ENCODE assay signal across 8 cellular contexts in the genomic region with DNA sequence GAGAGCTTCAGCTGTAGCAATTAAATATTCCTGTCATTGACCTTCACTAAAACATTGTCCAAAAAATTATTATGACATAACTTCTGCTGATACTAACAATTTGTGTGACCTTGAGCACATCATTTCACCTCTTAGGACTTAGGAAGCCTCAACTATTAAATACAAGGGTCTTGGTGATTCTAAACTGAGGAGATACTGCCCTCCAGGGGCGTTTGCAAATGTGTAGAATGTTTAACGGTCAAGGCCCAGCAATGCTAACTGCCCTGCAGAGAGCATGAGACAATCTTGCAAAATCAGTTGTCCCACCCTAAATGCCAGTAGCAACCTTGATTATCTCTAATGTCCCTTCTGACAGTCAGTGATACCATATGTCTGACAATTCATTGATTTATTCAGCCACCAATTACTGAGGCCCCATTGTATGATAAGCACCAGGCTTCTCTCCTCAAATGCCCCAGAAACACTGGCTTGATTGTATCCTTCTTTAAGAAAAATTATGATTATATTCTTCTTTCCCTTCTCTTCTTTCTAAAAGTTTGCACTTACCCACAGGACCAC.
DNase-seq lines count a peak whose midpoint lies in the region; ATAC-seq and TF ChIP-seq lines count a peak whose summit lies in the region.

No MANE protein-coding gene starts in this region.

- no peaks in the 10 kb centered on the region for H3F3A ChIP-seq in PC-3 (ENCODE audit: low read length, unreplicated experiment)

- H3K36me3 ChIP-seq in A673 (ENCODE audit: insufficient read depth, low read length, poor library complexity, severe bottlenecking) (no peaks in the 10 kb centered on the region), PC-3 (ENCODE audit: low read depth, low read length) (no peaks in the 10 kb centered on the region), heart right ventricle (no peaks in the 10 kb centered on the region)

- DNase-seq in A673 (ENCODE audit: low spot score) (peak; percentile 68), PC-3 (peak; percentile 27), heart right ventricle (no peak), UCSD-AML1 (lab: John Stamatoyannopoulos, UW; ENCODE audit: unreplicated experiment) (no peak), NCI-H226 (no peak)

- H3K79me2 ChIP-seq in PC-3 (ENCODE audit: low read length): no peaks in the 10 kb centered on the region

- 10 to 13% methylated on average over 2 of the region's 2 CpGs for WGBS in heart right ventricle, 2 donors

- no peak overlapping the region for H3K4me3 ChIP-seq in A673 (ENCODE audit: low read depth, low read length, poor library complexity, severe bottlenecking)
- H3K4me3 ChIP-seq in PC-3 (ENCODE audit: low read length): no peak overlapping the region
- no peak overlapping the region for H3K4me3 ChIP-seq in heart right ventricle

- H3K27ac ChIP-seq in A673 (ENCODE audit: low read depth, low read length, poor library complexity, severe bottlenecking): no peak overlapping the region
- H3K27ac ChIP-seq in PC-3 (ENCODE audit: low read length): no peak overlapping the region
- H3K27ac ChIP-seq in heart right ventricle: no peak overlapping the region

- no peak overlapping the region for H3K9ac ChIP-seq in PC-3 (ENCODE audit: low read length)

- BruUV-seq in A673 (replicated peaks; lab: Mats Ljungman, UMichigan) (no TSS peak), PC-3 (replicated peaks; lab: Mats Ljungman, UMichigan) (no TSS peak)

- no peaks in the 10 kb centered on the region for H3K9me2 ChIP-seq in PC-3 (replicated peaks; ENCODE audit: low read length)

- no peak overlapping the region for H2AFZ ChIP-seq in PC-3 (ENCODE audit: low read length)

- ATAC-seq in GM21529 (IDR thresholded peaks at IDR 0.05; ENCODE audit: unreplicated experiment): peak; percentile 76
- peak; percentile 46; the same call in 1 of the 2 replicates for ATAC-seq in PC-3
- peak in 6 of 8 donors; percentile 61 to 83 (median 72) for ATAC-seq in heart right ventricle
- ATAC-seq in GM19023 (IDR thresholded peaks at IDR 0.05; ENCODE audit: unreplicated experiment): no peak
- ATAC-seq in GM21390 (IDR thresholded peaks at IDR 0.05; ENCODE audit: unreplicated experiment): no peak

- CTCF ChIA-PET in A673 (lab: Charles Lee) (interaction anchor here (0.6 to 1.1 kb wide), 3 partner anchors 288 to 423 kb away, joined by 3 read pairs; no protein-coding TSS in a partner anchor), PC-3 (lab: Charles Lee) (interaction anchor here (0.7 kb wide), 1 partner anchor 847 kb away, joined by 4 read pairs; no protein-coding TSS in a partner anchor)

- H3K9me3 ChIP-seq in A673 (ENCODE audit: low read depth, low read length, poor library complexity, severe bottlenecking): no peaks in the 10 kb centered on the region
- H3K9me3 ChIP-seq in PC-3 (ENCODE audit: low read length): no peaks in the 10 kb centered on the region
- no peaks in the 10 kb centered on the region for H3K9me3 ChIP-seq in heart right ventricle

- POLR2A ChIA-PET in A673 (lab: Charles Lee; ENCODE audit: low non-redundant PET): no interaction called here
- POLR2A ChIA-PET in PC-3 (lab: Charles Lee; ENCODE audit: unreplicated experiment): no interaction called here

- intact Hi-C loops in A673 (cut with micrococcal nuclease; ENCODE audit: unreplicated experiment) (loop anchor here (1.0 to 10.0 kb wide), 3 partner anchors 287 to 919 kb away; no protein-coding TSS in a partner anchor), PC-3 (cut with micrococcal nuclease) (loop anchor here (1.0 to 2.0 kb wide), 2 partner anchors 288 to 423 kb away; no protein-coding TSS in a partner anchor), heart right ventricle (cut with DNase I) (loop anchor here in 9 of 10 donors (2.0 to 10.0 kb wide), 4 partner anchors 287 to 359 kb away; a partner anchor contains a TSS)

- H3K4me2 ChIP-seq in PC-3 (ENCODE audit: low read length): no peak overlapping the region

- H4K20me1 ChIP-seq in PC-3 (ENCODE audit: low read length): no peaks in the 10 kb centered on the region

- TF ChIP-seq CTCF in A673 (conservative IDR thresholded peaks at IDR 0.05; ENCODE audit: low read depth, low read length) (peak; percentile 65), PC-3 (conservative IDR thresholded peaks at IDR 0.05; ENCODE audit: low read depth, low read length) (peak; percentile 51; the same call in 1 of the 2 replicates), heart right ventricle (IDR thresholded peaks at IDR 0.05) (peak in 8 of 9 donors; percentile 23 to 67 (median 57))

- no peaks in the 10 kb centered on the region for H3K4me1 ChIP-seq in A673 (ENCODE audit: insufficient read depth, low read length, poor library complexity, severe bottlenecking)
- H3K4me1 ChIP-seq in PC-3 (ENCODE audit: insufficient read depth, low read length): no peaks in the 10 kb centered on the region
- no peaks in the 10 kb centered on the region for H3K4me1 ChIP-seq in heart right ventricle

- H3K27me3 ChIP-seq in A673 (replicated peaks; ENCODE audit: insufficient read depth, low read depth, low read length, poor library complexity) (no peaks in the 10 kb centered on the region), PC-3 (ENCODE audit: low read length) (0 out of 2 replicates have a peak, but pooled peaks cover 9% of the 10 kb centered on the region), heart right ventricle (no peaks in the 10 kb centered on the region)

Comparison
In these comparisons a context has a peak if more than half of its experiments do, and no peak if none do; other contexts are left out.
1. DNase-seq: peak in A673 (single experiment) and PC-3 (single experiment); none in heart right ventricle (0 of 2), UCSD-AML1 (single experiment) and NCI-H226 (single experiment).
2. ATAC-seq: peak in GM21529 (single experiment), PC-3 (single experiment) and heart right ventricle (6 of 8); none in GM19023 (single experiment) and GM21390 (single experiment).
3. Peak in every context shown above with its lines, with median percentiles within 50 percentile points of each other: CTCF ChIP-seq.